ENCODE assay signal across 16 cellular contexts in the genomic region with DNA sequence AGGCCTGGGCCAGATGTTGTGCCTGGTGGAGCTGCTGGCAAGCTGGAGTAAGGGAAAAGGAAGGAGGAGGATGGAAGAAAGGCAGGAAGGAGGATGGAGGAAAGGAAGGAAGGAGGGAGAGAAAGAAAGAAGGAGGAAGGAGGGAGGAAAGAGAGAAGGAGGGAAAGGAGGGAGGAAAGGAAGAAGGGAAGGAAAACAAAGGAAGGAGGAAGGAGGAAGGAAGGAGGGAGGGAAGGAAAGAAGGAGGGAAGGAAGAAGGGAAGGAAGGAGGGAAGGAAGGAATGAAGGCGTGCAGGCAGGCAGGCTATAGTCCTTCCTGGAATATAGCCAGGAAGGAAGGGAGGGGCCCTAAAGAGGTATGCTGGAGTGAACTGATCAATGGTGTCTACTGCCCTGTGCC.
DNase-seq lines count a peak whose midpoint lies in the region; ATAC-seq, FAIRE-seq and TF ChIP-seq lines count a peak whose summit lies in the region.
"Had no signal": no experiment of that assay in that cellular context is flagged by ENCODE, and none has a peak within 500 bp of the region (broad histone marks: within the 10 kb centered on the region; RNA-seq: fewer than 3 reads in every experiment).

No MANE protein-coding gene starts in this region.

- POLR2A ChIA-PET in IMR-90 (lab: Charles Lee; ENCODE audit: unreplicated experiment): no interaction called here

- TF ChIP-seq POLR2A in IMR-90 (IDR thresholded peaks at IDR 0.05; ENCODE audit: low read depth, low read length) (no peak), ovary (IDR thresholded peaks at IDR 0.05) (no peak)

- TF ChIP-seq CTCF in H9 (conservative IDR thresholded peaks at IDR 0.05) (no peak), IMR-90 (conservative IDR thresholded peaks at IDR 0.05; ENCODE audit: low read depth, low read length) (no peak), kidney (IDR thresholded peaks at IDR 0.05; ENCODE audit: borderline replicate concordance, extremely low read depth, insufficient read depth) (no peak), ovary (IDR thresholded peaks at IDR 0.05) (no peak)

- H4K8ac ChIP-seq in H9 (replicated peaks; ENCODE audit: insufficient read length, low read depth, low read length) (no peak overlapping the region), IMR-90 (ENCODE audit: low read depth in 2 of 2, low read length in 2 of 2) (no peak overlapping the region)

- no CpG with 5 or more reads among the region's 1 CpG for WGBS in H9 (ENCODE audit: extremely low coverage, insufficient read length, low lambda C conversion rate)
- 80% methylated on average over 1 of the region's 1 CpG; no CpG with 5 or more reads in 1 of the 2 experiments for WGBS in IMR-90 (ENCODE audit: extremely low coverage in 2 of 2, insufficient read length in 1 of 2), 2 experiments
- 67 to 81% (median 78%) methylated on average over 1 of the region's 1 CpG for WGBS in ovary, 3 donors

- H3K36me3 Mint-ChIP-seq in H9 (ENCODE audit: insufficient read depth in 1 of 3, low read depth in 3 of 3): peaks cover 32 to 78% (median 75%) of the 10 kb centered on the region in 3 experiments; a peak in 6 of 7 replicates
- no peaks in the 10 kb centered on the region for H3K36me3 Mint-ChIP-seq in activated naive CD4-positive, alpha-beta T cell treated with anti-CD3 and anti-CD28 coated beads, Interleukin-2, amount 50 U/mL, for 72 hours
- H3K36me3 Mint-ChIP-seq: CD4-positive, CD25-positive, alpha-beta regulatory T cell had no signal

- no peak overlapping the region for H3K23ac ChIP-seq in H9 (ENCODE audit: insufficient read length, low read depth, low read length)
- H3K23ac ChIP-seq in IMR-90 (ENCODE audit: low read depth, low read length): no peak overlapping the region

- dilution Hi-C loops in IMR-90 (cut with HindIII; ENCODE audit: low sequenced_read_pairs, unreplicated experiment): no loop called here

- CTCF ChIA-PET in IMR-90 (lab: Yijun Ruan, JAX): no interaction called here

- H3K79me1 ChIP-seq in H9 (ENCODE audit: insufficient read depth, low read depth, low read length, poor library complexity, severe bottlenecking) (no peaks in the 10 kb centered on the region), IMR-90 (ENCODE audit: low read depth in 1 of 2, low read length in 2 of 2) (0 out of 4 replicates have a peak, but pooled peaks cover 0 to 4% of the 10 kb centered on the region in 2 experiments)

- H2BK20ac ChIP-seq in H9 (ENCODE audit: low read depth, low read length, poor library complexity, severe bottlenecking) (no peak overlapping the region), IMR-90 (ENCODE audit: low read depth, low read length) (no peak overlapping the region)

- H3K27me3 Mint-ChIP-seq in H9 (ENCODE audit: low read depth): no peaks in the 10 kb centered on the region
- H3K27me3 Mint-ChIP-seq: CD4-positive, CD25-positive, alpha-beta regulatory T cell had no signal

- no peak overlapping the region for H2BK12ac ChIP-seq in H9 (ENCODE audit: insufficient read length, low read depth, low read length)

- H3K27ac Mint-ChIP-seq in H9: peak overlapping the region in 2 of 3 experiments; percentile 15 to 62; a peak in 2 of 7 replicates
- no peak overlapping the region for H3K27ac Mint-ChIP-seq in activated naive CD4-positive, alpha-beta T cell treated with anti-CD3 and anti-CD28 coated beads, Interleukin-2, amount 50 U/mL, for 72 hours
- H3K27ac Mint-ChIP-seq: CD4-positive, CD25-positive, alpha-beta regulatory T cell had no signal

- H4K20me1 ChIP-seq in H9 (ENCODE audit: control insufficient read depth, insufficient read depth, insufficient read length) (no peaks in the 10 kb centered on the region), IMR-90 (ENCODE audit: insufficient read depth, low read length) (peaks cover 14% of the 10 kb centered on the region)

- DNase-seq in H9 (no peak), IMR-90 (no peak), kidney (peak; percentile 8), mucosa of gallbladder (ENCODE audit: low spot score) (peak; percentile 41), NCI-H2107 (lab: John Stamatoyannopoulos, UW) (no peak), ovary (no peak)
- no peak for DNase-seq in activated naive CD4-positive, alpha-beta T cell treated with anti-CD3 and anti-CD28 coated beads, Interleukin-2, amount 50 U/mL, for 72 hours (ENCODE audit: low spot score in 2 of 2)
- DNase-seq: 8988T; CD4-positive, CD25-positive, alpha-beta regulatory T cell; DMS53; GOT3 had no signal

- no peak overlapping the region for H3K4me3 Mint-ChIP-seq in H9
- H3K4me3 Mint-ChIP-seq: CD4-positive, CD25-positive, alpha-beta regulatory T cell had no signal

- no peak for TF ChIP-seq RAD21 in IMR-90 (IDR thresholded peaks at IDR 0.05; ENCODE audit: low read length)

- H3K9me1 ChIP-seq in IMR-90 (ENCODE audit: insufficient read depth, low read length): peaks cover 19% of the 10 kb centered on the region

- H3K4me3 ChIP-seq in IMR-90 (ENCODE audit: insufficient read depth, low read depth, low read length) (no peak overlapping the region), kidney (ENCODE audit: low read length in 2 of 2) (no peak overlapping the region), ovary (no peak overlapping the region)
- H3K4me3 ChIP-seq: BLaER1 treated with 17β-estradiol and CSF1 and Interleukin-3, amounts not matched to agents 10 nM and 100 nM; GM12878; HAP-1 had no signal

- H2BK5ac ChIP-seq in H9 (ENCODE audit: insufficient read length, low read length) (no peak overlapping the region), IMR-90 (ENCODE audit: low read depth, low read length, poor library complexity, severe bottlenecking) (no peak overlapping the region)

- H3K56ac ChIP-seq in H9 (ENCODE audit: insufficient read length, low read depth, low read length): no peak overlapping the region
- H3K56ac ChIP-seq in IMR-90 (ENCODE audit: extremely low read depth, insufficient read depth, low read length): no peak overlapping the region

- no peaks in the 10 kb centered on the region for H3K27me3 ChIP-seq in H9 (ENCODE audit: insufficient read depth, low read length)
- H3K27me3 ChIP-seq in IMR-90 (ENCODE audit: control insufficient read depth, insufficient read depth, low read length): no peaks in the 10 kb centered on the region
- no peaks in the 10 kb centered on the region for H3K27me3 ChIP-seq in ovary
- H3K27me3 ChIP-seq: BLaER1 treated with 17β-estradiol and CSF1 and Interleukin-3, amounts not matched to agents 10 nM and 100 nM had no signal

- no peak overlapping the region for H2BK15ac ChIP-seq in H9 (ENCODE audit: low read depth, low read length)
- H2BK15ac ChIP-seq in IMR-90 (ENCODE audit: low read depth, low read length): no peak overlapping the region

- H2AK5ac ChIP-seq in H9 (ENCODE audit: insufficient read length, low read length): no peak overlapping the region
- peak overlapping the region; percentile 65 for H2AK5ac ChIP-seq in IMR-90 (ENCODE audit: low read depth, low read length)

- no peak overlapping the region for H3T11ph ChIP-seq in H9 (ENCODE audit: low read length)

- no peak for ATAC-seq in IMR-90 (ENCODE audit: low read depth)
- no peak for ATAC-seq in activated naive CD4-positive, alpha-beta T cell treated with anti-CD3 and anti-CD28 coated beads, Interleukin-2, amount 50 U/mL, for 72 hours
- ATAC-seq in GM18520 (IDR thresholded peaks at IDR 0.05; ENCODE audit: unreplicated experiment): no peak
- ATAC-seq: GM12878 had no signal

- H4K5ac ChIP-seq in H9 (ENCODE audit: insufficient read length, low read depth, low read length): no peak overlapping the region
- no peak overlapping the region for H4K5ac ChIP-seq in IMR-90 (ENCODE audit: low read depth, low read length)

- no peaks in the 10 kb centered on the region for H3K9me3 Mint-ChIP-seq in H9
- H3K9me3 Mint-ChIP-seq in activated naive CD4-positive, alpha-beta T cell treated with anti-CD3 and anti-CD28 coated beads, Interleukin-2, amount 50 U/mL, for 72 hours: no peaks in the 10 kb centered on the region
- H3K9me3 Mint-ChIP-seq: CD4-positive, CD25-positive, alpha-beta regulatory T cell had no signal

- no peak overlapping the region for H3K4ac ChIP-seq in H9 (ENCODE audit: low read depth, low read length)
- H3K4ac ChIP-seq in IMR-90 (ENCODE audit: low read depth, low read length): no peak overlapping the region

- no peak overlapping the region for H4K91ac ChIP-seq in H9 (ENCODE audit: insufficient read length, low read depth, low read length)
- no peak overlapping the region for H4K91ac ChIP-seq in IMR-90 (ENCODE audit: insufficient read depth, low read depth, low read length)

- peaks cover 62% of the 10 kb centered on the region for H3K36me3 ChIP-seq in IMR-90 (ENCODE audit: control insufficient read depth, insufficient read depth, low read length)
- peaks cover 2 to 3% of the 10 kb centered on the region in 2 donors for H3K36me3 ChIP-seq in kidney (ENCODE audit: control insufficient read depth in 1 of 2, insufficient read depth in 2 of 2, low read length in 2 of 2)
- no peaks in the 10 kb centered on the region for H3K36me3 ChIP-seq in ovary

- H3K27ac ChIP-seq in H9 (ENCODE audit: insufficient read length, low read depth, low read length) (no peak overlapping the region), IMR-90 (ENCODE audit: insufficient read depth, low read length) (no peak overlapping the region), kidney (ENCODE audit: low read depth in 2 of 2, low read length in 2 of 2) (no peak overlapping the region), ovary (no peak overlapping the region)
- H3K27ac ChIP-seq: BLaER1 treated with 17β-estradiol and CSF1 and Interleukin-3, amounts not matched to agents 10 nM and 100 nM had no signal

- H2AFZ ChIP-seq in H9 (ENCODE audit: low read length) (no peak overlapping the region), IMR-90 (replicated peaks; ENCODE audit: low read length, poor library complexity) (no peak overlapping the region)

- H3K4me2 ChIP-seq in H9 (ENCODE audit: insufficient read depth, insufficient read length, low read length): no peak overlapping the region
- no peak overlapping the region for H3K4me2 ChIP-seq in IMR-90 (ENCODE audit: low read depth, low read length)

- H3K79me2 ChIP-seq in H9 (ENCODE audit: insufficient read depth, low read length): no peaks in the 10 kb centered on the region

- no peak for FAIRE-seq in kidney (lab: Jason Lieb, UNC)
- FAIRE-seq: GM12878, GM18507 had no signal

- H2AK9ac ChIP-seq in IMR-90 (replicated peaks; ENCODE audit: low read depth, low read length, poor library complexity): peak overlapping the region; percentile 75

- no peak overlapping the region for H3K14ac ChIP-seq in H9 (ENCODE audit: insufficient read depth, low read length)
- H3K14ac ChIP-seq in IMR-90 (replicated peaks; ENCODE audit: low read depth, low read length): no peak overlapping the region

- in situ Hi-C loops in IMR-90 (cut with MboI; ENCODE audit: low sequenced_read_pairs): no loop called here

- no TSS peak for BruUV-seq in IMR-90 (replicated peaks; lab: Mats Ljungman, UMichigan)

- no peak overlapping the region for H3K9ac ChIP-seq in H9 (ENCODE audit: extremely low read depth, insufficient read length, low read length)
- no peak overlapping the region for H3K9ac ChIP-seq in IMR-90 (ENCODE audit: low read depth, low read length)
- H3K9ac ChIP-seq in kidney (ENCODE audit: low read length in 2 of 2): no peak overlapping the region
- H3K9ac ChIP-seq: BLaER1 treated with 17β-estradiol and CSF1 and Interleukin-3, amounts not matched to agents 10 nM and 100 nM had no signal

- H3K4me1 ChIP-seq in H9 (ENCODE audit: insufficient read depth, low read length) (no peaks in the 10 kb centered on the region), IMR-90 (ENCODE audit: control insufficient read depth, insufficient read depth, low read length) (peaks cover 9% of the 10 kb centered on the region; the same call in 1 of the 2 replicates), kidney (ENCODE audit: control insufficient read depth in 1 of 2, insufficient read depth in 1 of 2, low read depth in 1 of 2, low read length in 2 of 2) (no peaks in the 10 kb centered on the region), ovary (ENCODE audit: insufficient read depth) (no peaks in the 10 kb centered on the region)
- H3K4me1 ChIP-seq: HAP-1 had no signal

- no peak overlapping the region for H3K18ac ChIP-seq in H9 (ENCODE audit: insufficient read length, low read depth, low read length)
- no peak overlapping the region for H3K18ac ChIP-seq in IMR-90 (ENCODE audit: low read depth, low read length)

- no peaks in the 10 kb centered on the region for H3K23me2 ChIP-seq in H9 (ENCODE audit: insufficient read length, low read depth, low read length, poor library complexity, severe bottlenecking)

- no peaks in the 10 kb centered on the region for H3K9me3 ChIP-seq in H9 (ENCODE audit: control insufficient read depth, low read depth, low read length)
- H3K9me3 ChIP-seq in IMR-90 (ENCODE audit: control insufficient read depth, insufficient read depth, low read length): no peaks in the 10 kb centered on the region
- H3K9me3 ChIP-seq in kidney (ENCODE audit: control insufficient read depth in 1 of 2, low read length in 2 of 2): no peaks in the 10 kb centered on the region
- no peaks in the 10 kb centered on the region for H3K9me3 ChIP-seq in ovary
- H3K9me3 ChIP-seq: BLaER1 treated with 17β-estradiol and CSF1 and Interleukin-3, amounts not matched to agents 10 nM and 100 nM; HAP-1 had no signal

- no peaks in the 10 kb centered on the region for H3K4me1 Mint-ChIP-seq in H9
- H3K4me1 Mint-ChIP-seq: CD4-positive, CD25-positive, alpha-beta regulatory T cell had no signal

- intact Hi-C loops in IMR-90 (cut with micrococcal nuclease) (no loop called here), kidney (cut with DNase I) (no loop called here), ovary (cut with DNase I) (no loop called here)

- TF ChIP-seq EP300 in ovary (IDR thresholded peaks at IDR 0.05): no peak

- H2BK120ac ChIP-seq in H9 (ENCODE audit: low read depth, low read length, poor library complexity, severe bottlenecking) (no peak overlapping the region), IMR-90 (ENCODE audit: low read depth, low read length) (no peak overlapping the region)

Comparison
In these comparisons a context has a peak if more than half of its experiments do, and no peak if none do; other contexts are left out.
1. DNase-seq: peak in kidney (single experiment) and mucosa of gallbladder (single experiment); none in H9 (single experiment), IMR-90 (single experiment), activated naive CD4-positive, alpha-beta T cell treated with anti-CD3 and anti-CD28 coated beads, Interleukin-2, amount 50 U/mL, for 72 hours (0 of 2), NCI-H2107 (single experiment) and ovary (0 of 5).
2. H3K27ac Mint-ChIP-seq: peak in H9 (2 of 3); none in activated naive CD4-positive, alpha-beta T cell treated with anti-CD3 and anti-CD28 coated beads, Interleukin-2, amount 50 U/mL, for 72 hours (0 of 2).